In the genomic region with DNA sequence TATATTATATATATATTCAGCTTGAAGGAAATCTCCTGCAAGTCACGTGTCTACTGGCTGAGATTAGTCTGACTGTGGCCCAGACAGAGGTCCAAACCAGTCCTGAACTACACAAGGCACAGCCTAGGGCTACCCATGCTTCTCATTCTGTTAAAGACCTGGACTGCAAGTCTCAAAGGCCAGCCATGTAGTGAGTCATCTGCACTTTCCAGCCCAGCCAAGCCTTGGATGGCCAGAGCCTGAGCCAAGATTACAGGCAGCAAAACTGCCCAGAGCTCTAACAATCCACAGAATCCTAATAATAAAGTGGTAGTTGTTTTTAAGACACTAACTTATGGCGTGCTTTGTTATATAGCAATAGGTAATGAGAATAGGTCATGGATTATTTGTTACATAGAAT, we compare ENCODE assay signal across 10 cellular contexts.
DNase-seq lines count a peak whose midpoint lies in the region; ATAC-seq and TF ChIP-seq lines count a peak whose summit lies in the region.
"Had no signal": no experiment of that assay in that cellular context is flagged by ENCODE, and none has a peak within 500 bp of the region (broad histone marks: within the 10 kb centered on the region; RNA-seq: fewer than 3 reads in every experiment).

No MANE protein-coding gene starts in this region.

- no peaks in the 10 kb centered on the region for H3K9me3 ChIP-seq in trophoblast cell (ENCODE audit: insufficient read depth, low read depth, low read length)
- no peaks in the 10 kb centered on the region for H3K9me3 ChIP-seq in BE2C

- no peak overlapping the region for H2AK5ac ChIP-seq in trophoblast cell (ENCODE audit: low read length)

- DNase-seq in ELF-1 (ENCODE audit: low read depth, low spot score): peak; percentile 71
- peak; percentile 73 for DNase-seq in amniotic epithelial cell (ENCODE audit: low read depth)
- peak; percentile 73 for DNase-seq in left cardiac atrium
- peak; percentile 97 to 98 for DNase-seq in trophoblast cell
- no peak for DNase-seq in BE2C
- no peak for DNase-seq in activated naive CD4-positive, alpha-beta T cell treated with anti-CD3 and anti-CD28 coated beads, Interleukin-2, amount 10 ng/mL, durations not matched to agents 7 days and 5 days

- intact Hi-C loops in left cardiac atrium (cut with DNase I): loop anchor here in 1 of 2 donors (2.0 kb wide), 1 partner anchor 952 kb away; no protein-coding TSS in a partner anchor

- H3K36me3 ChIP-seq in trophoblast cell (ENCODE audit: control insufficient read depth in 1 of 2, insufficient read depth in 2 of 2, low read length in 2 of 2) (no peaks in the 10 kb centered on the region), BE2C (no peaks in the 10 kb centered on the region)

- H3K4me1 ChIP-seq in trophoblast cell (ENCODE audit: control insufficient read depth in 1 of 2, insufficient read depth in 2 of 2, low read length in 2 of 2) (peaks cover 25 to 30% of the 10 kb centered on the region in 2 experiments), BE2C (no peaks in the 10 kb centered on the region)

- H3K14ac ChIP-seq in trophoblast cell (ENCODE audit: low read length): no peak overlapping the region

- peak overlapping the region; percentile 99 for H4K91ac ChIP-seq in trophoblast cell (ENCODE audit: low read depth, low read length)

- no peak overlapping the region for H3K23ac ChIP-seq in trophoblast cell (ENCODE audit: low read length)

- no peak overlapping the region for H3K4me2 ChIP-seq in trophoblast cell (ENCODE audit: low read length)

- H3K9me3 Mint-ChIP-seq in activated naive CD4-positive, alpha-beta T cell treated with anti-CD3 and anti-CD28 coated beads, Interleukin-2, amount 10 ng/mL, durations not matched to agents 7 days and 5 days: no peaks in the 10 kb centered on the region
- H3K9me3 Mint-ChIP-seq: CD14-positive monocyte, WTC11 had no signal

- no peaks in the 10 kb centered on the region for H3K36me3 Mint-ChIP-seq in activated naive CD4-positive, alpha-beta T cell treated with anti-CD3 and anti-CD28 coated beads, Interleukin-2, amount 10 ng/mL, durations not matched to agents 7 days and 5 days
- H3K36me3 Mint-ChIP-seq: CD14-positive monocyte, WTC11 had no signal

- H3K4me3 ChIP-seq in trophoblast cell (ENCODE audit: low read depth, low read length): no peak overlapping the region
- H3K4me3 ChIP-seq in BE2C (ENCODE audit: low read depth, low read length): no peak overlapping the region

- peak; percentile 81 to 95 for ATAC-seq in left cardiac atrium
- ATAC-seq in HG03442 (IDR thresholded peaks at IDR 0.05; ENCODE audit: unreplicated experiment): no peak
- no peak for ATAC-seq in GM18867 (IDR thresholded peaks at IDR 0.05; ENCODE audit: unreplicated experiment)
- ATAC-seq: WTC11 had no signal

- H3K27me3 ChIP-seq in trophoblast cell (ENCODE audit: insufficient read depth, low read length) (no peaks in the 10 kb centered on the region), BE2C (no peaks in the 10 kb centered on the region)

- no peaks in the 10 kb centered on the region for H3K27me3 Mint-ChIP-seq in activated naive CD4-positive, alpha-beta T cell treated with anti-CD3 and anti-CD28 coated beads, Interleukin-2, amount 10 ng/mL, durations not matched to agents 7 days and 5 days

- H3K4ac ChIP-seq in trophoblast cell (ENCODE audit: low read depth, low read length): no peak overlapping the region

- no peak overlapping the region for H4K12ac ChIP-seq in trophoblast cell (ENCODE audit: low read depth, low read length)

- H2BK120ac ChIP-seq in trophoblast cell (ENCODE audit: insufficient read depth, low read length, poor library complexity): peak overlapping the region; percentile 99

- H3K27ac Mint-ChIP-seq in activated naive CD4-positive, alpha-beta T cell treated with anti-CD3 and anti-CD28 coated beads, Interleukin-2, amount 10 ng/mL, durations not matched to agents 7 days and 5 days: no peak overlapping the region
- H3K27ac Mint-ChIP-seq: WTC11 had no signal

- no peak overlapping the region for H3K9ac ChIP-seq in trophoblast cell (ENCODE audit: low read length)

- H3K18ac ChIP-seq in trophoblast cell (ENCODE audit: low read length): no peak overlapping the region

- peak overlapping the region; percentile 92 for H3K27ac ChIP-seq in trophoblast cell (ENCODE audit: low read depth, low read length)

- H2BK5ac ChIP-seq in trophoblast cell (ENCODE audit: low read depth, low read length, poor library complexity): peak overlapping the region; percentile 99

- no peak for TF ChIP-seq CTCF in BE2C (IDR thresholded peaks at IDR 0.05; ENCODE audit: low read depth, low read length)

- peaks cover 44% of the 10 kb centered on the region for H3K79me1 ChIP-seq in trophoblast cell (ENCODE audit: low read length)

- H3K4me3 Mint-ChIP-seq in activated naive CD4-positive, alpha-beta T cell treated with anti-CD3 and anti-CD28 coated beads, Interleukin-2, amount 10 ng/mL, durations not matched to agents 7 days and 5 days: no peak overlapping the region
- H3K4me3 Mint-ChIP-seq: CD14-positive monocyte, WTC11 had no signal

- H2BK12ac ChIP-seq in trophoblast cell (ENCODE audit: low read length): no peak overlapping the region

- peaks cover 11% of the 10 kb centered on the region for H3K79me2 ChIP-seq in trophoblast cell (ENCODE audit: control insufficient read depth, insufficient read depth, low read length, poor library complexity)

- WGBS in trophoblast cell (ENCODE audit: extremely low coverage, insufficient coverage, insufficient read length): no CpG with 5 or more reads among the region's 2 CpGs

- no peak overlapping the region for H4K8ac ChIP-seq in trophoblast cell (ENCODE audit: low read depth, low read length)

- no peaks in the 10 kb centered on the region for H3K4me1 Mint-ChIP-seq in activated naive CD4-positive, alpha-beta T cell treated with anti-CD3 and anti-CD28 coated beads, Interleukin-2, amount 10 ng/mL, durations not matched to agents 7 days and 5 days
- H3K4me1 Mint-ChIP-seq: CD14-positive monocyte had no signal

- no peak overlapping the region for H2AFZ ChIP-seq in trophoblast cell (ENCODE audit: insufficient read depth, low read length, poor library complexity)

- CTCF ChIA-PET in activated naive CD4-positive, alpha-beta T cell treated with anti-CD3 and anti-CD28 coated beads, Interleukin-2, amount 10 ng/mL, durations not matched to agents 7 days and 5 days (lab: Charles Lee): interaction anchor here (1.2 kb wide), 1 partner anchor 9 kb away, joined by 3 read pairs; no protein-coding TSS in a partner anchor

Comparison
In these comparisons a context has a peak if more than half of its experiments do, and no peak if none do; other contexts are left out.
1. DNase-seq: peak in ELF-1 (single experiment), amniotic epithelial cell (single experiment), left cardiac atrium (single experiment) and trophoblast cell (2 of 2); none in BE2C (single experiment) and activated naive CD4-positive, alpha-beta T cell treated with anti-CD3 and anti-CD28 coated beads, Interleukin-2, amount 10 ng/mL, durations not matched to agents 7 days and 5 days (single experiment).
2. ATAC-seq: peak in left cardiac atrium (2 of 2); none in HG03442 (single experiment) and GM18867 (single experiment).